7 cellular contexts compared by ENCODE assay signal in genomic region chr19:35746087-35746462, GRCh38. TPM values are rescaled to one million over a fixed set of nuclear protein-coding genes. Genes with fewer than 3 reads are reported as not detected.
DNase-seq lines count a peak whose midpoint lies in the region; ATAC-seq and TF ChIP-seq lines count a peak whose summit lies in the region.

No MANE protein-coding gene starts in this region.

- no peaks in the 10 kb centered on the region for H3K27me3 Mint-ChIP-seq in activated naive CD8-positive, alpha-beta T cell

- no peaks in the 10 kb centered on the region for H3K27me3 ChIP-seq in HUES48 (ENCODE audit: control insufficient read depth, insufficient read depth, low read length)
- no peaks in the 10 kb centered on the region for H3K27me3 ChIP-seq in iPS-20b (ENCODE audit: insufficient read depth, low read length)
- no peaks in the 10 kb centered on the region for H3K27me3 ChIP-seq in stomach

- WGBS in stomach, 5 donors: 3 to 17% (median 10%) methylated on average over 4 of the region's 4 CpGs

- no peak for TF ChIP-seq POLR2A in stomach (IDR thresholded peaks at IDR 0.05)

- DNase-seq in stomach (no peak), GM19238 (ENCODE audit: insufficient read length, low spot score) (no peak), hepatic stellate cell (ENCODE audit: low spot score) (no peak)

- peaks cover 56% of the 10 kb centered on the region for H3K4me1 Mint-ChIP-seq in activated naive CD8-positive, alpha-beta T cell (ENCODE audit: low read depth)

- H3K9me3 ChIP-seq in HUES48 (ENCODE audit: control insufficient read depth, insufficient read depth, low read length): no peaks in the 10 kb centered on the region
- H3K9me3 ChIP-seq in iPS-20b (ENCODE audit: insufficient read depth, low read depth, low read length): no peaks in the 10 kb centered on the region
- no peaks in the 10 kb centered on the region for H3K9me3 ChIP-seq in stomach

- peak overlapping the region; percentile 99 for H3K27ac Mint-ChIP-seq in activated naive CD8-positive, alpha-beta T cell

- no peaks in the 10 kb centered on the region; the same call in 1 of the 2 replicates for H3K36me3 ChIP-seq in HUES48 (ENCODE audit: control insufficient read depth, insufficient read depth, low read length)
- no peaks in the 10 kb centered on the region for H3K36me3 ChIP-seq in iPS-20b (ENCODE audit: insufficient read depth, low read depth, low read length)
- peaks cover 0 to 11% (median 9%) of the 10 kb centered on the region in 4 donors for H3K36me3 ChIP-seq in stomach

- no peaks in the 10 kb centered on the region for H3K9me3 Mint-ChIP-seq in activated naive CD8-positive, alpha-beta T cell (ENCODE audit: low read depth)

- peaks cover 5% of the 10 kb centered on the region for H3K36me3 Mint-ChIP-seq in activated naive CD8-positive, alpha-beta T cell

- H3K4me3 ChIP-seq in HUES48 (ENCODE audit: low read depth, low read length): peak overlapping the region; percentile 75
- H3K4me3 ChIP-seq in iPS-20b (ENCODE audit: low read length): peak overlapping the region; percentile 83
- H3K4me3 ChIP-seq in stomach: peak overlapping the region; percentile 82 to 96 (median 87)

- no peak for TF ChIP-seq EP300 in stomach (IDR thresholded peaks at IDR 0.05)

- ATAC-seq in GM21381 (IDR thresholded peaks at IDR 0.05; ENCODE audit: unreplicated experiment): no peak

- H3K27ac ChIP-seq in HUES48 (ENCODE audit: low read depth, low read length) (peak overlapping the region; percentile 99), iPS-20b (ENCODE audit: low read length) (peak overlapping the region; percentile 65), stomach (peak overlapping the region; percentile 67 to 100 (median 100))

- TF ChIP-seq CTCF in stomach (IDR thresholded peaks at IDR 0.05): no peak

- intact Hi-C loops in stomach (cut with DNase I; ENCODE audit: low total_unique reads): no loop called here

- peak overlapping the region; percentile 95 for H3K4me3 Mint-ChIP-seq in activated naive CD8-positive, alpha-beta T cell

- H3K9ac ChIP-seq in HUES48 (ENCODE audit: low read depth, low read length) (no peak overlapping the region; the same call in 1 of the 2 replicates), iPS-20b (ENCODE audit: low read depth, low read length) (peak overlapping the region; percentile 97; the same call in 1 of the 2 replicates)

- no peaks in the 10 kb centered on the region for H3K4me1 ChIP-seq in HUES48 (ENCODE audit: control insufficient read depth, insufficient read depth, low read length)
- peaks cover 3% of the 10 kb centered on the region; the same call in 1 of the 2 replicates for H3K4me1 ChIP-seq in iPS-20b (ENCODE audit: insufficient read depth, low read length)
- peaks cover 35 to 77% (median 54%) of the 10 kb centered on the region in 4 donors for H3K4me1 ChIP-seq in stomach

RNA-seq across cellular contexts. Expression of gene PSENEN, which starts 0.6 kb away (rescaled TPM):
- total RNA-seq in stomach: 10 to 100 TPM in 3 of 5 donors, 1 to 10 TPM in 1, not detected in 1; 9.3 to 58.0 (median 32.2) TPM
- polyA plus RNA-seq in stomach: 100 to 1,000 TPM in 1 of 3 donors, 10 to 100 TPM in 2; 49.2 to 101 (median 51.0) TPM

RNA-seq across cellular contexts. Expression of gene U2AF1L4, which starts 0.9 kb away (rescaled TPM):
- 10 to 100 TPM; 11.4 to 98.0 (median 57.1) TPM for total RNA-seq in stomach
- 10 to 100 TPM; 27.6 to 53.0 (median 44.8) TPM for polyA plus RNA-seq in stomach

RNA-seq across cellular contexts. Expression of gene LIN37, which starts 2.3 kb away (rescaled TPM):
- total RNA-seq in stomach: 10 to 100 TPM in 3 of 5 donors, 1 to 10 TPM in 2; 2.3 to 26.5 (median 17.9) TPM
- polyA plus RNA-seq in stomach: 10 to 100 TPM; 21.5 to 44.9 (median 29.2) TPM

RNA-seq across cellular contexts. Expression of gene IGFLR1, which starts 3.8 kb away (rescaled TPM):
- 10 to 100 TPM in 2 of 5 donors, 1 to 10 TPM in 3; 3.6 to 36.8 (median 9.0) TPM for total RNA-seq in stomach
- polyA plus RNA-seq in stomach: 10 to 100 TPM in 1 of 3 donors, 1 to 10 TPM in 2; 6.4 to 15.6 (median 9.8) TPM

RNA-seq across cellular contexts. Expression of gene HSPB6, which starts 10.8 kb away (rescaled TPM):
- 100 to 1,000 TPM in 3 of 5 donors, 10 to 100 TPM in 2; 25.0 to 492 (median 209) TPM for total RNA-seq in stomach
- 10 to 100 TPM; 45.0 to 84.9 (median 71.5) TPM for polyA plus RNA-seq in stomach
